Comparison of ENCODE assay signal across 28 cellular contexts in genomic region chr18:30150466-30151019, GRCh38.
"Had no signal": no experiment of that assay in that cellular context is flagged by ENCODE, and none has a peak within 500 bp of the region (broad histone marks: within the 10 kb centered on the region; RNA-seq: fewer than 3 reads in every experiment).

No MANE protein-coding gene starts in this region.

- ATAC-seq: activated naive CD4-positive, alpha-beta T cell treated with anti-CD3 and anti-CD28 coated beads, Interleukin-2, amount 50 U/mL, for 72 hours; activated T-cell treated with anti-CD3 and anti-CD28 coated beads, Interleukin-2, amount 50 U/mL, for 72 hours; WTC11 had no signal

- H3K4me1 ChIP-seq: ascending aorta, breast epithelium, colonic mucosa, esophagus squamous epithelium had no signal

- H3K27me3 ChIP-seq: ascending aorta, breast epithelium, cardiac muscle cell, colonic mucosa, esophagus squamous epithelium had no signal

- H3K36me3 ChIP-seq: ascending aorta, breast epithelium, cardiac muscle cell, colonic mucosa, esophagus squamous epithelium had no signal

- H3K27ac ChIP-seq: ascending aorta, breast epithelium, cardiac muscle cell, colonic mucosa, epithelial cell of prostate, esophagus squamous epithelium, VCaP had no signal

- DNase-seq: activated CD4-positive, alpha-beta memory T cell treated with anti-CD3 and anti-CD28 coated beads, Interleukin-2, amount 10 ng/mL, durations not matched to agents 7 days and 5 days; activated CD4-positive, alpha-beta T cell treated with anti-CD3 and anti-CD28 coated beads for 1 hour; activated CD4-positive, alpha-beta T cell treated with anti-CD3 and anti-CD28 coated beads for 4 hours; activated CD4-positive, alpha-beta T cell treated with anti-CD3 and anti-CD28 coated beads, Interleukin-2, amount 10 ng/mL, durations not matched to agents 7 days and 5 days; activated CD4-positive, alpha-beta T cell treated with anti-CD3 and anti-CD28 coated beads, Interleukin-2, amount 50 U/mL, for 4 hours; activated CD8-positive, alpha-beta memory T cell treated with anti-CD3 and anti-CD28 coated beads, Interleukin-2, amount 50 U/mL, for 48 hours; activated gamma-delta T cell; activated naive CD4-positive, alpha-beta T cell; activated naive CD4-positive, alpha-beta T cell treated with anti-CD3 and anti-CD28 coated beads, Interleukin-2, amount 10 ng/mL, durations not matched to agents 7 days and 5 days; activated naive CD8-positive, alpha-beta T cell treated with anti-CD3 and anti-CD28 coated beads, Interleukin-2, amount 10 ng/mL, durations not matched to agents 7 days and 5 days; activated T-cell treated with anti-CD3 and anti-CD28 coated beads for 4 hours; activated T-cell treated with anti-CD3 and anti-CD28 coated beads, Interleukin-2, amount 50 U/mL, for 24 hours; activated T-cell treated with anti-CD3 and anti-CD28 coated beads, Interleukin-2, amount 50 U/mL, for 72 hours; central memory CD4-positive, alpha-beta T cell; cerebellar nuclear complex; colonic mucosa; effector CD8-positive, alpha-beta T cell; esophagus squamous epithelium; foreskin fibroblast; head of caudate nucleus; T-helper 2 cell had no signal

- H3K9me3 ChIP-seq: ascending aorta, breast epithelium, colonic mucosa, esophagus squamous epithelium had no signal

- H3K4me3 ChIP-seq: ascending aorta, breast epithelium, cardiac muscle cell, colonic mucosa, esophagus squamous epithelium had no signal
